Comparison of ENCODE assay signal across 8 cellular contexts in genomic region chr2:104412384-104412783, GRCh38.
DNase-seq lines count a peak whose midpoint lies in the region; ATAC-seq, FAIRE-seq and TF ChIP-seq lines count a peak whose summit lies in the region.

No MANE protein-coding gene starts in this region.

- H3K9me3 Mint-ChIP-seq in activated naive CD8-positive, alpha-beta T cell treated with anti-CD3 and anti-CD28 coated beads for 36 hours: no peaks in the 10 kb centered on the region

- no peaks in the 10 kb centered on the region for H3K4me1 Mint-ChIP-seq in activated naive CD8-positive, alpha-beta T cell treated with anti-CD3 and anti-CD28 coated beads for 36 hours

- peak; percentile 80 for ATAC-seq in HG03432 (IDR thresholded peaks at IDR 0.05; ENCODE audit: unreplicated experiment)

- no peak for FAIRE-seq in GM12891 (lab: Jason Lieb, UNC)

- H3K27me3 Mint-ChIP-seq in activated naive CD8-positive, alpha-beta T cell treated with anti-CD3 and anti-CD28 coated beads for 36 hours: peaks cover 26% of the 10 kb centered on the region

- no peaks in the 10 kb centered on the region for H3K36me3 Mint-ChIP-seq in activated naive CD8-positive, alpha-beta T cell treated with anti-CD3 and anti-CD28 coated beads for 36 hours

- no peak overlapping the region for H3K4me3 Mint-ChIP-seq in activated naive CD8-positive, alpha-beta T cell treated with anti-CD3 and anti-CD28 coated beads for 36 hours

- H3K27ac Mint-ChIP-seq in activated naive CD8-positive, alpha-beta T cell treated with anti-CD3 and anti-CD28 coated beads for 36 hours: no peak overlapping the region

- TF ChIP-seq POLR2A in GM12891 (IDR thresholded peaks at IDR 0.05; ENCODE audit: low read depth, low read length): no peak

- DNase-seq in Ammon's horn (ENCODE audit: low spot score) (peak; percentile 75), GM12891 (ENCODE audit: insufficient read length, low spot score) (peak; percentile 16), midbrain (lab: John Stamatoyannopoulos, UW) (peak; percentile 76), islet precursor cell (no peak), middle frontal gyrus (ENCODE audit: extremely low spot score, low spot score) (no peak), SHP77 (lab: John Stamatoyannopoulos, UW) (no peak)
- peak; percentile 9 for DNase-seq in activated naive CD8-positive, alpha-beta T cell treated with anti-CD3 and anti-CD28 coated beads for 36 hours

TF ChIP-seq in GM12891, 5 proteins besides CTCF, POLR2A, EP300 and RAD21:
- no peak for TF ChIP-seq SPI1 (IDR thresholded peaks at IDR 0.05; ENCODE audit: low read depth, low read length)
- TF ChIP-seq POU2F2 (IDR thresholded peaks at IDR 0.05; ENCODE audit: low read depth, low read length): no peak
- TF ChIP-seq TAF1 (IDR thresholded peaks at IDR 0.05; ENCODE audit: low read depth, low read length): no peak
- no peak for TF ChIP-seq PAX5 (IDR thresholded peaks at IDR 0.05; ENCODE audit: insufficient read depth, low read length, severe bottlenecking)
- no peak for TF ChIP-seq POLR2AphosphoS5 (IDR thresholded peaks at IDR 0.05; ENCODE audit: low read depth, low read length)

Comparison
In these comparisons a context has a peak if more than half of its experiments do, and no peak if none do; other contexts are left out.
1. DNase-seq: peak in Ammon's horn (single experiment), GM12891 (single experiment), activated naive CD8-positive, alpha-beta T cell treated with anti-CD3 and anti-CD28 coated beads for 36 hours (single experiment) and midbrain (single experiment); none in islet precursor cell (single experiment), middle frontal gyrus (single experiment) and SHP77 (0 of 2).